ENCODE assay signal across 11 cellular contexts in genomic region chr11:114079406-114080072, GRCh38. TPM values are rescaled to one million over a fixed set of nuclear protein-coding genes. Genes with fewer than 3 reads are reported as not detected.
DNase-seq lines count a peak whose midpoint lies in the region; ATAC-seq and TF ChIP-seq lines count a peak whose summit lies in the region.
"Had no signal": no experiment of that assay in that cellular context is flagged by ENCODE, and none has a peak within 500 bp of the region (broad histone marks: within the 10 kb centered on the region; RNA-seq: fewer than 3 reads in every experiment).

No MANE protein-coding gene starts in this region.

- no peak for TF ChIP-seq CTCF in activated CD8-positive, alpha-beta T cell treated with anti-CD3 and anti-CD28 coated beads for 36 hours (IDR thresholded peaks at IDR 0.05)
- TF ChIP-seq CTCF in endodermal cell (conservative IDR thresholded peaks at IDR 0.05) (no peak), natural killer cell (IDR thresholded peaks at IDR 0.05) (no peak), upper lobe of right lung (IDR thresholded peaks at IDR 0.05) (no peak), CD14-positive monocyte (IDR thresholded peaks at IDR 0.05) (no peak)

- H3K27ac Mint-ChIP-seq in activated CD8-positive, alpha-beta T cell treated with anti-CD3 and anti-CD28 coated beads for 36 hours: peak overlapping the region; percentile 13
- H3K27ac Mint-ChIP-seq in activated CD8-positive, alpha-beta T cell treated with anti-CD3 and anti-CD28 coated beads, Interleukin-2, amount 10 ng/mL, durations not matched to agents 7 days and 5 days: no peak overlapping the region
- H3K27ac Mint-ChIP-seq in endodermal cell (peak overlapping the region; percentile 80), natural killer cell (peak overlapping the region; percentile 89 to 100), CD14-positive monocyte (peak overlapping the region in 3 of 7 donors; percentile 11 to 74 (median 31))

- no peak overlapping the region for H3K4me3 Mint-ChIP-seq in activated CD8-positive, alpha-beta T cell treated with anti-CD3 and anti-CD28 coated beads for 36 hours
- H3K4me3 Mint-ChIP-seq in activated CD8-positive, alpha-beta T cell treated with anti-CD3 and anti-CD28 coated beads, Interleukin-2, amount 10 ng/mL, durations not matched to agents 7 days and 5 days: no peak overlapping the region
- no peak overlapping the region for H3K4me3 Mint-ChIP-seq in endodermal cell
- H3K4me3 Mint-ChIP-seq in natural killer cell: peak overlapping the region; percentile 95
- H3K4me3 Mint-ChIP-seq in CD14-positive monocyte: peak overlapping the region in 1 of 2 donors; percentile 77
- H3K4me3 Mint-ChIP-seq: activated naive CD4-positive, alpha-beta T cell treated with anti-CD3 and anti-CD28 coated beads, Interleukin-2, amount 10 ng/mL, durations not matched to agents 7 days and 5 days had no signal

- H3K9ac ChIP-seq in endodermal cell (ENCODE audit: extremely low read depth, low read length, poor library complexity, severe bottlenecking): no peak overlapping the region

- CTCF ChIA-PET in activated CD8-positive, alpha-beta T cell treated with anti-CD3 and anti-CD28 coated beads for 36 hours (lab: Charles Lee): no interaction called here
- CTCF ChIA-PET in activated CD8-positive, alpha-beta T cell treated with anti-CD3 and anti-CD28 coated beads, Interleukin-2, amount 10 ng/mL, durations not matched to agents 7 days and 5 days (lab: Charles Lee): interaction anchor here (1.1 to 5.5 kb wide), 2 partner anchors 43 to 182 kb away, joined by 3 to 26 read pairs; no protein-coding TSS in a partner anchor

- H3K9me3 Mint-ChIP-seq in activated CD8-positive, alpha-beta T cell treated with anti-CD3 and anti-CD28 coated beads for 36 hours: no peaks in the 10 kb centered on the region
- no peaks in the 10 kb centered on the region for H3K9me3 Mint-ChIP-seq in activated CD8-positive, alpha-beta T cell treated with anti-CD3 and anti-CD28 coated beads, Interleukin-2, amount 10 ng/mL, durations not matched to agents 7 days and 5 days (ENCODE audit: insufficient read depth)
- H3K9me3 Mint-ChIP-seq in endodermal cell (no peaks in the 10 kb centered on the region), natural killer cell (no peaks in the 10 kb centered on the region), CD14-positive monocyte (peaks cover 0 to 3% (median 0%) of the 10 kb centered on the region in 7 donors)
- H3K9me3 Mint-ChIP-seq: activated naive CD4-positive, alpha-beta T cell treated with anti-CD3 and anti-CD28 coated beads, Interleukin-2, amount 10 ng/mL, durations not matched to agents 7 days and 5 days; naive thymus-derived CD4-positive, alpha-beta T cell had no signal

- H3K27ac ChIP-seq in endodermal cell (ENCODE audit: low read depth, low read length) (no peak overlapping the region), upper lobe of right lung (peak overlapping the region; percentile 63)
- H3K27ac ChIP-seq: A549 had no signal

- H3K36me3 Mint-ChIP-seq in activated CD8-positive, alpha-beta T cell treated with anti-CD3 and anti-CD28 coated beads for 36 hours (ENCODE audit: low read depth): no peaks in the 10 kb centered on the region
- peaks cover 21% of the 10 kb centered on the region for H3K36me3 Mint-ChIP-seq in activated CD8-positive, alpha-beta T cell treated with anti-CD3 and anti-CD28 coated beads, Interleukin-2, amount 10 ng/mL, durations not matched to agents 7 days and 5 days (ENCODE audit: low read depth)
- H3K36me3 Mint-ChIP-seq in endodermal cell (ENCODE audit: low read depth): no peaks in the 10 kb centered on the region
- no peaks in the 10 kb centered on the region for H3K36me3 Mint-ChIP-seq in natural killer cell
- H3K36me3 Mint-ChIP-seq in CD14-positive monocyte: peaks cover 0 to 10% of the 10 kb centered on the region in 2 donors

- peaks cover 13% of the 10 kb centered on the region for H3K27me3 ChIP-seq in endodermal cell (ENCODE audit: control insufficient read depth, insufficient read depth, low read length, poor library complexity, severe bottlenecking)
- H3K27me3 ChIP-seq in upper lobe of right lung: no peaks in the 10 kb centered on the region

- POLR2A ChIA-PET in activated CD8-positive, alpha-beta T cell treated with anti-CD3 and anti-CD28 coated beads for 36 hours (lab: Charles Lee): no interaction called here
- POLR2A ChIA-PET in activated CD8-positive, alpha-beta T cell treated with anti-CD3 and anti-CD28 coated beads, Interleukin-2, amount 10 ng/mL, durations not matched to agents 7 days and 5 days (lab: Charles Lee): interaction anchor here (0.6 kb wide), 1 partner anchor 184 kb away, joined by 3 read pairs; no protein-coding TSS in a partner anchor

- H3K36me3 ChIP-seq in endodermal cell (ENCODE audit: control insufficient read depth, insufficient read depth, low read length) (no peaks in the 10 kb centered on the region), upper lobe of right lung (peaks cover 65% of the 10 kb centered on the region)

- intact Hi-C loops in activated CD8-positive, alpha-beta T cell treated with anti-CD3 and anti-CD28 coated beads for 36 hours (cut with micrococcal nuclease): loop anchor here (10.0 kb wide), 1 partner anchor 85 kb away; no protein-coding TSS in a partner anchor
- intact Hi-C loops in natural killer cell (cut with micrococcal nuclease): loop anchor here (5.0 kb wide), 1 partner anchor 53 kb away; no protein-coding TSS in a partner anchor
- intact Hi-C loops in upper lobe of right lung (cut with DNase I): no loop called here
- intact Hi-C loops in CD14-positive monocyte (cut with micrococcal nuclease): loop anchor here (5.0 to 10.0 kb wide), 3 partner anchors 55 to 83 kb away; no protein-coding TSS in a partner anchor

- DNase-seq in activated CD8-positive, alpha-beta T cell treated with anti-CD3 and anti-CD28 coated beads for 36 hours: no peak
- DNase-seq in activated CD8-positive, alpha-beta T cell treated with anti-CD3 and anti-CD28 coated beads, Interleukin-2, amount 10 ng/mL, durations not matched to agents 7 days and 5 days: no peak
- DNase-seq in endodermal cell (no peak), natural killer cell (no peak), upper lobe of right lung (no peak), NCI-H1105 treated with DMSO at 0.1 percent for 48 hours (lab: John Stamatoyannopoulos, UW) (no peak), CD14-positive monocyte (ENCODE audit: low spot score) (no peak)
- no peak for DNase-seq in activated CD4-positive, alpha-beta T cell treated with anti-CD3 and anti-CD28 coated beads for 48 hours
- DNase-seq: activated naive CD4-positive, alpha-beta T cell treated with anti-CD3 and anti-CD28 coated beads, Interleukin-2, amount 10 ng/mL, durations not matched to agents 7 days and 5 days; naive thymus-derived CD4-positive, alpha-beta T cell had no signal

- no peak for ATAC-seq in activated CD8-positive, alpha-beta T cell treated with anti-CD3 and anti-CD28 coated beads for 36 hours
- no peak for ATAC-seq in activated CD8-positive, alpha-beta T cell treated with anti-CD3 and anti-CD28 coated beads, Interleukin-2, amount 10 ng/mL, durations not matched to agents 7 days and 5 days
- ATAC-seq in natural killer cell: no peak
- ATAC-seq in upper lobe of right lung: peak; percentile 3
- ATAC-seq: A549 had no signal

- H3K27me3 Mint-ChIP-seq in activated CD8-positive, alpha-beta T cell treated with anti-CD3 and anti-CD28 coated beads for 36 hours: peaks cover 9% of the 10 kb centered on the region
- peaks cover 13% of the 10 kb centered on the region for H3K27me3 Mint-ChIP-seq in activated CD8-positive, alpha-beta T cell treated with anti-CD3 and anti-CD28 coated beads, Interleukin-2, amount 10 ng/mL, durations not matched to agents 7 days and 5 days (ENCODE audit: low read depth)
- peaks cover 86% of the 10 kb centered on the region for H3K27me3 Mint-ChIP-seq in endodermal cell (ENCODE audit: insufficient read depth)
- H3K27me3 Mint-ChIP-seq in natural killer cell (ENCODE audit: low read depth in 2 of 2): no peaks in the 10 kb centered on the region
- peaks cover 24 to 27% (median 25%) of the 10 kb centered on the region in 3 donors for H3K27me3 Mint-ChIP-seq in CD14-positive monocyte (ENCODE audit: low read depth in 3 of 3)

- 83 to 90% methylated on average over 2 to 6 of the region's 6 CpGs for WGBS in endodermal cell (ENCODE audit: insufficient coverage in 1 of 2, insufficient read length in 1 of 2), 2 experiments

- H3K9me3 ChIP-seq in endodermal cell (ENCODE audit: control insufficient read depth, low read length) (no peaks in the 10 kb centered on the region), upper lobe of right lung (no peaks in the 10 kb centered on the region)
- H3K9me3 ChIP-seq: A549 had no signal

- H3K4me3 ChIP-seq in endodermal cell (ENCODE audit: low read length) (no peak overlapping the region), upper lobe of right lung (no peak overlapping the region)
- H3K4me3 ChIP-seq: A549 had no signal

- H3K4me1 ChIP-seq in endodermal cell (ENCODE audit: control insufficient read depth, insufficient read depth, low read length) (peaks cover 32% of the 10 kb centered on the region), upper lobe of right lung (peaks cover 100% of the 10 kb centered on the region)

- peaks cover 55% of the 10 kb centered on the region for H3K4me1 Mint-ChIP-seq in activated CD8-positive, alpha-beta T cell treated with anti-CD3 and anti-CD28 coated beads for 36 hours (ENCODE audit: low read depth)
- H3K4me1 Mint-ChIP-seq in activated CD8-positive, alpha-beta T cell treated with anti-CD3 and anti-CD28 coated beads, Interleukin-2, amount 10 ng/mL, durations not matched to agents 7 days and 5 days (ENCODE audit: low read depth): peaks cover 79% of the 10 kb centered on the region
- H3K4me1 Mint-ChIP-seq in endodermal cell (peaks cover 77% of the 10 kb centered on the region), natural killer cell (peaks cover 94% of the 10 kb centered on the region in 2 donors), CD14-positive monocyte (peaks cover 87% of the 10 kb centered on the region)

RNA-seq across cellular contexts. Expression of gene ZBTB16, which starts 20.0 kb away (rescaled TPM):
- 10 to 100 TPM in 1 of 2 experiments, 1 to 10 TPM in 1; 9.5 to 10.1 TPM for total RNA-seq in activated CD8-positive, alpha-beta T cell treated with anti-CD3 and anti-CD28 coated beads for 36 hours
- total RNA-seq in activated CD8-positive, alpha-beta T cell treated with anti-CD3 and anti-CD28 coated beads, Interleukin-2, amount 10 ng/mL, durations not matched to agents 7 days and 5 days: 10 to 100 TPM; 16.3 to 16.4 TPM
- 1 to 10 TPM; 4.1 to 5.8 TPM for total RNA-seq in endodermal cell
- 16.5 TPM for polyA plus RNA-seq in endodermal cell (2013, experiment 1 of 2)
- polyA plus RNA-seq in endodermal cell (2013, experiment 2 of 2): 16.8 TPM
- total RNA-seq in natural killer cell: 100 to 1,000 TPM; 104 to 224 (median 156) TPM
- 221 TPM for total RNA-seq in upper lobe of right lung
- 1 to 10 TPM; 4.1 to 8.3 TPM for polyA plus RNA-seq in CD14-positive monocyte
- polyA plus RNA-seq: A549 had no signal

Comparison
In these comparisons a context has a peak if more than half of its experiments do, and no peak if none do; other contexts are left out.
1. RNA of gene ZBTB16, which starts 20.0 kb away (total RNA-seq): 221 TPM in upper lobe of right lung (single experiment) and 104 to 224 TPM in natural killer cell; 16.3 to 16.4 TPM in activated CD8-positive, alpha-beta T cell treated with anti-CD3 and anti-CD28 coated beads, Interleukin-2, amount 10 ng/mL, durations not matched to agents 7 days and 5 days, 9.5 to 10.1 TPM in activated CD8-positive, alpha-beta T cell treated with anti-CD3 and anti-CD28 coated beads for 36 hours and 4.1 to 5.8 TPM in endodermal cell; every median in the first group is over 4 times any median in the second.